ENCODE assay signal across 17 cellular contexts in genomic region chr10:62175256-62175655, GRCh38.
"Had no signal": no experiment of that assay in that cellular context is flagged by ENCODE, and none has a peak within 500 bp of the region (broad histone marks: within the 10 kb centered on the region; RNA-seq: fewer than 3 reads in every experiment).

No MANE protein-coding gene starts in this region.

- H3K27me3 ChIP-seq: gastrocnemius medialis, heart right ventricle, ovary, right lobe of liver, spleen, testis, upper lobe of left lung had no signal

- H3K36me3 ChIP-seq: gastrocnemius medialis, heart right ventricle, ovary, right lobe of liver, spleen, upper lobe of left lung had no signal

- H3K4me3 ChIP-seq: gastrocnemius medialis, heart right ventricle, lung, ovary, right lobe of liver, spleen, testis, upper lobe of left lung had no signal

- DNase-seq: activated CD4-positive, alpha-beta T cell treated with anti-CD3 and anti-CD28 coated beads for 36 hours; activated effector memory CD4-positive, alpha-beta T cell treated with anti-CD3 and anti-CD28 coated beads, Interleukin-2, amount 50 U/mL, for 16 hours; aorta; gastrocnemius medialis; heart right ventricle; midbrain; ovary; right lobe of liver; SHP77 treated with DMSO at 0.1 percent for 48 hours; spleen; stimulated activated naive CD8-positive, alpha-beta T cell treated with anti-CD3 and anti-CD28 coated beads, Interleukin-15, amount 100 ng/mL, for 72 hours; testis; upper lobe of left lung had no signal

- H3K27ac Mint-ChIP-seq: activated CD4-positive, alpha-beta T cell treated with anti-CD3 and anti-CD28 coated beads for 36 hours; activated naive CD8-positive, alpha-beta T cell; stimulated activated naive CD8-positive, alpha-beta T cell treated with anti-CD3 and anti-CD28 coated beads, Interleukin-15, amount 100 ng/mL, for 72 hours had no signal

- H3K4me3 Mint-ChIP-seq: activated CD4-positive, alpha-beta T cell treated with anti-CD3 and anti-CD28 coated beads for 36 hours; activated naive CD8-positive, alpha-beta T cell had no signal

- ATAC-seq: activated CD4-positive, alpha-beta T cell treated with anti-CD3 and anti-CD28 coated beads for 36 hours; esophagus mucosa; gastrocnemius medialis; heart right ventricle; right lobe of liver; SK-N-SH treated with all-trans-retinoic acid at 6 μM for 48 hours; stimulated activated naive CD8-positive, alpha-beta T cell treated with anti-CD3 and anti-CD28 coated beads, Interleukin-15, amount 100 ng/mL, for 72 hours had no signal

- H3K4me1 ChIP-seq: gastrocnemius medialis, right lobe of liver, testis, upper lobe of left lung had no signal

- H3K9me3 ChIP-seq: gastrocnemius medialis, ovary, right lobe of liver, testis had no signal

- H3K27me3 Mint-ChIP-seq: activated CD4-positive, alpha-beta T cell treated with anti-CD3 and anti-CD28 coated beads for 36 hours; activated naive CD8-positive, alpha-beta T cell; stimulated activated naive CD8-positive, alpha-beta T cell treated with anti-CD3 and anti-CD28 coated beads, Interleukin-15, amount 100 ng/mL, for 72 hours had no signal

- H3K27ac ChIP-seq: gastrocnemius medialis, heart right ventricle, ovary, right lobe of liver, spleen, testis, upper lobe of left lung had no signal
